9 cellular contexts compared by ENCODE assay signal in genomic region chr5:138641547-138642298, GRCh38.
DNase-seq lines count a peak whose midpoint lies in the region; ATAC-seq and FAIRE-seq lines count a peak whose summit lies in the region.
"Had no signal": no experiment of that assay in that cellular context is flagged by ENCODE, and none has a peak within 500 bp of the region (broad histone marks: within the 10 kb centered on the region; RNA-seq: fewer than 3 reads in every experiment).

No MANE protein-coding gene starts in this region.

- ATAC-seq in Right ventricle myocardium inferior = peak; percentile 69
- ATAC-seq in HG03457 (IDR thresholded peaks at IDR 0.05; ENCODE audit: unreplicated experiment) = no peak

- no peaks in the 10 kb centered on the region for H3K27me3 ChIP-seq in SJCRH30

- intact Hi-C loops in Right ventricle myocardium inferior (cut with DNase I) = loop anchor here (2.0 to 10.0 kb wide), 2 partner anchors 183 to 621 kb away; no protein-coding TSS in a partner anchor
- intact Hi-C loops in posterior cingulate gyrus (cut with DNase I) = loop anchor here (5.0 to 10.0 kb wide), 2 partner anchors 273 to 621 kb away; no protein-coding TSS in a partner anchor

- peak; percentile 66 for DNase-seq in COLO668 (lab: John Stamatoyannopoulos, UW; ENCODE audit: unreplicated experiment)
- peak; percentile 53 for DNase-seq in HuH-7.5 (ENCODE audit: low spot score)
- peak; percentile 80 to 89 for DNase-seq in SJCRH30
- peak; percentile 78 for DNase-seq in activated naive CD4-positive, alpha-beta T cell treated with Interleukin-2 at 50 U/mL for 16 hours
- no peak for DNase-seq in Right ventricle myocardium inferior (ENCODE audit: missing footprints)
- DNase-seq in posterior cingulate gyrus = peak; percentile 37 to 95 (median 80)
- peak; percentile 54 for DNase-seq in urothelium cell line (ENCODE audit: low spot score)

- H3K4me3 ChIP-seq in SJCRH30 = no peak overlapping the region
- H3K4me3 ChIP-seq: SK-N-MC had no signal

- no peaks in the 10 kb centered on the region for H3K36me3 ChIP-seq in SJCRH30

- H3K4me1 ChIP-seq in SJCRH30 = peaks cover 13% of the 10 kb centered on the region

- H3K27ac ChIP-seq in SJCRH30 = no peak overlapping the region
- H3K27ac ChIP-seq: SK-N-MC had no signal

- H3K9me3 ChIP-seq in SJCRH30 (replicated peaks) = no peaks in the 10 kb centered on the region

- no peak for FAIRE-seq in urothelium cell line (lab: Jason Lieb, UNC)
